8 cellular contexts compared by ENCODE assay signal in the genomic region with DNA sequence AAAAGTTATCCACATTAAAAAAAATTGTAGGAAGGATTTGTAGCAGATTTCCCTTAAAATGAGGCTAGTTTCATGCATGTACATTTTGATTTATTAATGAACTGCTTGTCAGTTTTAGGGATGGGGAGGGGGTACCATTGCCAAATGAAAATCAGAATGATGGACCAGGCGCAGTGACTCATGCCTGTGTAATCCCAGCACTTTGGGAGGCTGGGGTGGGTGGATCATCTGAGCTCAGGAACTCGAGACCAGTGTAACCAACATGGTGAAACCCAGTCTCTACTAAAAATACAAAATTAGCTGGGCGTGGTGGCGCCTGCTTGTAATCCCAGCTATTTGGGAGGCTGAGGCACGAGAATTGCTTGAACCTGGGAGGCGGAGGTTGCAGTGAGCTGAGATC. TPM values are rescaled to one million over a fixed set of nuclear protein-coding genes. Genes with fewer than 3 reads are reported as not detected.
A peak's percentile ranks its signal among the peaks of the same experiment; 100 is the strongest.
DNase-seq lines count a peak whose midpoint lies in the region; ATAC-seq and TF ChIP-seq lines count a peak whose summit lies in the region.
"Not testable (repeated sequence)": the region's sequence is repeated elsewhere in the genome, so short reads cannot be mapped to it uniquely, and the experiment has no call there.

No MANE protein-coding gene starts in this region.

- H3K4me3 Mint-ChIP-seq in activated B cell treated with CpG ODN at 0.5 μM for 24 hours: peak overlapping the region; percentile 86
- not testable (repeated sequence) for H3K4me3 Mint-ChIP-seq in memory B cell

- peaks cover 16% of the 10 kb centered on the region for H3K36me3 ChIP-seq in MG63
- H3K36me3 ChIP-seq in skeletal muscle satellite cell (ENCODE audit: insufficient read depth, low read length): not testable (repeated sequence)

- H3K9me3 Mint-ChIP-seq in activated B cell treated with CpG ODN at 0.5 μM for 24 hours, memory B cell: not testable (repeated sequence)

- H3K9ac ChIP-seq in skeletal muscle satellite cell (ENCODE audit: low read depth, low read length): peak overlapping the region; percentile 83

- in situ Hi-C loops in astrocyte of the cerebellum (cut with HindIII; ENCODE audit: low sequenced_read_pairs): not testable (repeated sequence)

- intact Hi-C loops in activated B cell treated with CpG ODN at 0.5 μM for 24 hours (cut with micrococcal nuclease): loop anchor here (10.0 kb wide), 1 partner anchor 1047 kb away; no protein-coding TSS in a partner anchor

- not testable (repeated sequence) for H3K27ac Mint-ChIP-seq in activated B cell treated with CpG ODN at 0.5 μM for 24 hours
- peak overlapping the region; percentile 62 for H3K27ac Mint-ChIP-seq in memory B cell

- H3K36me3 Mint-ChIP-seq in activated B cell treated with CpG ODN at 0.5 μM for 24 hours (ENCODE audit: low read depth); memory B cell: not testable (repeated sequence)

- H3K4me1 Mint-ChIP-seq in activated B cell treated with CpG ODN at 0.5 μM for 24 hours: peaks cover 46% of the 10 kb centered on the region
- peaks cover 35% of the 10 kb centered on the region for H3K4me1 Mint-ChIP-seq in memory B cell

- H3K9me3 ChIP-seq in MG63; skeletal muscle satellite cell (replicated peaks; ENCODE audit: low read length): not testable (repeated sequence)

- H3K4me2 ChIP-seq in skeletal muscle satellite cell (ENCODE audit: low read length): peak overlapping the region; percentile 82

- H3K4me1 ChIP-seq in skeletal muscle satellite cell (ENCODE audit: control insufficient read depth, insufficient read depth, low read length): peaks cover 55% of the 10 kb centered on the region

- peak overlapping the region; percentile 74 for H3K4me3 ChIP-seq in AG04449 (ENCODE audit: low read depth, low read length)
- peak overlapping the region; percentile 79; the same call in 1 of the 2 replicates for H3K4me3 ChIP-seq in GM08714 (ENCODE audit: low read length)
- H3K4me3 ChIP-seq in MG63: peak overlapping the region; percentile 75
- H3K4me3 ChIP-seq in astrocyte of the cerebellum (ENCODE audit: low read depth, low read length): peak overlapping the region; percentile 74
- H3K4me3 ChIP-seq in epithelial cell of proximal tubule (ENCODE audit: low read depth, low read length): peak overlapping the region; percentile 80
- peak overlapping the region; percentile 88 for H3K4me3 ChIP-seq in skeletal muscle satellite cell (ENCODE audit: low read length)

- not testable (repeated sequence) for H3K27me3 ChIP-seq in MG63; skeletal muscle satellite cell (ENCODE audit: control insufficient read depth, insufficient read depth, low read length)

- POLR2A ChIA-PET in AG04449 (lab: Yijun Ruan, JAX): interaction anchor here (1.0 to 1.9 kb wide), 6 partner anchors 11 to 97 kb away, joined by 3 to 10 read pairs (median 4); a partner anchor contains a TSS
- POLR2A ChIA-PET in activated B cell treated with CpG ODN at 0.5 μM for 24 hours (lab: Charles Lee): not testable (repeated sequence)

- ATAC-seq in activated B cell treated with CpG ODN at 0.5 μM for 24 hours (ENCODE audit: low read depth); memory B cell (ENCODE audit: low read depth): not testable (repeated sequence)

- not testable (repeated sequence) for TF ChIP-seq CTCF in AG04449 (IDR thresholded peaks at IDR 0.05; ENCODE audit: insufficient read depth, low read length, missing control alignments); activated B cell treated with CpG ODN at 0.5 μM for 24 hours (IDR thresholded peaks at IDR 0.05); astrocyte of the cerebellum (IDR thresholded peaks at IDR 0.05; ENCODE audit: low read depth, low read length, missing control alignments); epithelial cell of proximal tubule (conservative IDR thresholded peaks at IDR 0.05; ENCODE audit: low read depth, low read length)

- H3K27me3 Mint-ChIP-seq in activated B cell treated with CpG ODN at 0.5 μM for 24 hours, memory B cell: not testable (repeated sequence)

- not testable (repeated sequence) for DNase-seq in AG04449 (ENCODE audit: low read depth, low spot score); MG63; activated B cell treated with CpG ODN at 0.5 μM for 24 hours; astrocyte of the cerebellum (ENCODE audit: low read depth); epithelial cell of proximal tubule (ENCODE audit: low read depth); memory B cell (ENCODE audit: low spot score in 2 of 2)

- CTCF ChIA-PET in AG04449 (lab: Yijun Ruan, JAX): interaction anchor here (1.7 to 2.1 kb wide), 4 partner anchors 11 to 78 kb away, joined by 3 to 12 read pairs (median 5); no protein-coding TSS in a partner anchor
- CTCF ChIA-PET in activated B cell treated with CpG ODN at 0.5 μM for 24 hours (lab: Charles Lee): not testable (repeated sequence)

RNA-seq across cellular contexts. Expression of a gene that starts 1.8 kb away (rescaled TPM):
- 189 and 250 TPM in 2 replicates for total RNA-seq in MG63 (2014; rRNA removed; shearing (Covaris generic); ENCODE audit: low replicate concordance)
- total RNA-seq in activated B cell treated with CpG ODN at 0.5 μM for 24 hours (37.1 and 40.8 TPM in 2 replicates), epithelial cell of proximal tubule (650 and 726 TPM in 2 replicates)
- total RNA-seq in skeletal muscle satellite cell (2012; rRNA removed): 33.0 and 61.2 TPM in 2 replicates
